Comparison of ENCODE assay signal across 1 cellular context in the genomic region with DNA sequence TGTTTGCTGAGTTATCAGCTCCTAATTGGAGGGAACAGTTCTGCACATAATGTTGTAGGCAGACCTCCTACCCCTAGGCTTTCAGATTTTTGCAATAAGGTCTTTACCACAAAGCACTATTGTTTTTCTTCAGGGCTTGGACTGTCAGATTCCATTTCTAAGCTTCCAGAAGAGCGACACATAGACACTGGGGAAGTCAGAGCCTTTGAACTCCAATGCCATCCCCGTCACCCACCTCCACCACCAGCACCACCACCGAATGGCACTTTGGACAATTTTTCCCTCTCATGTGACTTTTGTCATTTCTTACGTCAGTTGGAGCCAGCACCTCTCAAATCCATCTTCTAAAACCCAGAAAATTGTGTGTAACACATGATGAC.
A peak's percentile ranks its signal among the peaks of the same experiment; 100 is the strongest.
TF ChIP-seq lines count a peak whose summit lies in the region.

No MANE protein-coding gene starts in this region.

TF ChIP-seq in HepG2, 621 proteins besides CTCF, POLR2A, EP300 and RAD21 (continued from another document and continues in another):
- TF ChIP-seq BHLHE40 (IDR thresholded peaks at IDR 0.05; ENCODE audit: low read length) (0 out of 2 replicates have a peak, but pooled peaks have one; percentile 4), POLR2AphosphoS5 (IDR thresholded peaks at IDR 0.05; ENCODE audit: low read depth, low read length) (peak; percentile 29; the same call in 1 of the 2 replicates), HOXA5 (CRISPR knock-in tag; IDR thresholded peaks at IDR 0.05) (no peak), SALL1 (CRISPR knock-in tag; IDR thresholded peaks at IDR 0.05) (peak; percentile 68), ZNF557 (CRISPR knock-in tag; IDR thresholded peaks at IDR 0.05) (no peak), NFKB2 (CRISPR knock-in tag; IDR thresholded peaks at IDR 0.05; ENCODE audit: borderline replicate concordance) (no peak), ZFP62 (CRISPR knock-in tag; IDR thresholded peaks at IDR 0.05) (no peak), POLR2G (IDR thresholded peaks at IDR 0.05; ENCODE audit: low read depth, low read length) (peak; percentile 68), ZNF546 (CRISPR knock-in tag; conservative IDR thresholded peaks at IDR 0.05) (no peak), ZNF124 (CRISPR knock-in tag; IDR thresholded peaks at IDR 0.05) (no peak), ZFY (CRISPR knock-in tag; IDR thresholded peaks at IDR 0.05) (0 out of 2 replicates have a peak, but pooled peaks have one; percentile 17), ZNF772 (CRISPR knock-in tag; IDR thresholded peaks at IDR 0.05) (peak; percentile 53; the same call in 1 of the 2 replicates), SMC3 (IDR thresholded peaks at IDR 0.05; ENCODE audit: low read length) (no peak), ZNF24 (IDR thresholded peaks at IDR 0.05) (no peak), ZNF20 (CRISPR knock-in tag; IDR thresholded peaks at IDR 0.05) (no peak), PPARG (CRISPR knock-in tag; conservative IDR thresholded peaks at IDR 0.05) (peak; percentile 88; the same call in 1 of the 2 replicates), TOPORS (CRISPR knock-in tag; IDR thresholded peaks at IDR 0.05) (no peak), GATA4 (IDR thresholded peaks at IDR 0.05; ENCODE audit: borderline replicate concordance, low read depth) (no peak), ZNF792 (CRISPR knock-in tag; IDR thresholded peaks at IDR 0.05) (no peak), ZNF17 (CRISPR knock-in tag; IDR thresholded peaks at IDR 0.05) (no peak), ZNF136 (CRISPR knock-in tag; IDR thresholded peaks at IDR 0.05; ENCODE audit: low read depth) (no peak), DPF2 (CRISPR knock-in tag; IDR thresholded peaks at IDR 0.05; ENCODE audit: borderline replicate concordance, low read depth) (0 out of 2 replicates have a peak, but pooled peaks have one; percentile 15), MAFF (IDR thresholded peaks at IDR 0.05; ENCODE audit: low read depth, low read length) (no peak), ZBTB21 (CRISPR knock-in tag; IDR thresholded peaks at IDR 0.05) (peak; percentile 43; the same call in 1 of the 2 replicates), RARA (CRISPR knock-in tag; IDR thresholded peaks at IDR 0.05) (0 out of 2 replicates have a peak, but pooled peaks have one; percentile 38), HDAC2 (CRISPR knock-in tag; IDR thresholded peaks at IDR 0.05) (peak; percentile 52; the same call in 1 of the 2 replicates), ATF7 (IDR thresholded peaks at IDR 0.05) (no peak), ATF7 (CRISPR knock-in tag; IDR thresholded peaks at IDR 0.05) (no peak), CHD4 (IDR thresholded peaks at IDR 0.05; ENCODE audit: borderline replicate concordance, low read length) (peak; percentile 11; the same call in 1 of the 2 replicates), GATAD2A (CRISPR knock-in tag; IDR thresholded peaks at IDR 0.05) (peak; percentile 78), ERF (CRISPR knock-in tag; IDR thresholded peaks at IDR 0.05) (no peak), ZNF790 (CRISPR knock-in tag; IDR thresholded peaks at IDR 0.05; ENCODE audit: borderline replicate concordance) (no peak), ZNF549 (CRISPR knock-in tag; IDR thresholded peaks at IDR 0.05) (no peak), ZNF563 (CRISPR knock-in tag; IDR thresholded peaks at IDR 0.05) (no peak), ZNF749 (CRISPR knock-in tag; IDR thresholded peaks at IDR 0.05; ENCODE audit: borderline replicate concordance) (no peak), FLYWCH1 (CRISPR knock-in tag; IDR thresholded peaks at IDR 0.05) (no peak), SOX6 (IDR thresholded peaks at IDR 0.05) (no peak), SOX6 (CRISPR knock-in tag; IDR thresholded peaks at IDR 0.05) (peak; percentile 77), KLF13 (CRISPR knock-in tag; IDR thresholded peaks at IDR 0.05) (no peak), ASH2L (IDR thresholded peaks at IDR 0.05; ENCODE audit: insufficient read length, low read depth, low read length) (peak; percentile 53), MBD4 (IDR thresholded peaks at IDR 0.05; ENCODE audit: borderline replicate concordance, low read length) (no peak), ZFP90 (CRISPR knock-in tag; IDR thresholded peaks at IDR 0.05; ENCODE audit: borderline replicate concordance) (0 out of 2 replicates have a peak, but pooled peaks have one; percentile 45), SAP130 (CRISPR knock-in tag; IDR thresholded peaks at IDR 0.05; ENCODE audit: low read depth) (peak; percentile 82), RFX1 (IDR thresholded peaks at IDR 0.05) (no peak), CREB1 (IDR thresholded peaks at IDR 0.05) (peak; percentile 63), CREB1 (CRISPR knock-in tag; IDR thresholded peaks at IDR 0.05) (peak; percentile 56), ZNF484 (CRISPR knock-in tag; IDR thresholded peaks at IDR 0.05; ENCODE audit: borderline replicate concordance, low read depth) (no peak), ZBTB7A (CRISPR knock-in tag; IDR thresholded peaks at IDR 0.05) (0 out of 2 replicates have a peak, but pooled peaks have one; percentile 22), CEBPB (IDR thresholded peaks at IDR 0.05; ENCODE audit: borderline replicate concordance, low read depth, low read length) (0 out of 2 replicates have a peak, but pooled peaks have one; percentile 33), SP2 (CRISPR knock-in tag; IDR thresholded peaks at IDR 0.05) (no peak), SIN3A (IDR thresholded peaks at IDR 0.05; ENCODE audit: borderline replicate concordance, low read depth, low read length) (no peak), YEATS4 (CRISPR knock-in tag; IDR thresholded peaks at IDR 0.05; ENCODE audit: borderline replicate concordance) (no peak), RBFOX2 (IDR thresholded peaks at IDR 0.05; ENCODE audit: low read depth, low read length) (peak; percentile 41)
- TF ChIP-seq, protein P1, sequence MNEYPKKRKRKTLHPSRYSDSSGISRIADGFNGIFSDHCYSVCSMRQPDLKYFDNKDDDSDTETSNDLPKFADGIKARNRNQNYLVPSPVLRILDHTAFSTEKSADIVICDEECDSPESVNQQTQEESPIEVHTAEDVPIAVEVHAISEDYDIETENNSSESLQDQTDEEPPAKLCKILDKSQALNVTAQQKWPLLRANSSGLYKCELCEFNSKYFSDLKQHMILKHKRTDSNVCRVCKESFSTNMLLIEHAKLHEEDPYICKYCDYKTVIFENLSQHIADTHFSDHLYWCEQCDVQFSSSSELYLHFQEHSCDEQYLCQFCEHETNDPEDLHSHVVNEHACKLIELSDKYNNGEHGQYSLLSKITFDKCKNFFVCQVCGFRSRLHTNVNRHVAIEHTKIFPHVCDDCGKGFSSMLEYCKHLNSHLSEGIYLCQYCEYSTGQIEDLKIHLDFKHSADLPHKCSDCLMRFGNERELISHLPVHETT (CRISPR knock-in tag; conservative IDR thresholded peaks at IDR 0.05): no peak
- TF ChIP-seq, protein P2, sequence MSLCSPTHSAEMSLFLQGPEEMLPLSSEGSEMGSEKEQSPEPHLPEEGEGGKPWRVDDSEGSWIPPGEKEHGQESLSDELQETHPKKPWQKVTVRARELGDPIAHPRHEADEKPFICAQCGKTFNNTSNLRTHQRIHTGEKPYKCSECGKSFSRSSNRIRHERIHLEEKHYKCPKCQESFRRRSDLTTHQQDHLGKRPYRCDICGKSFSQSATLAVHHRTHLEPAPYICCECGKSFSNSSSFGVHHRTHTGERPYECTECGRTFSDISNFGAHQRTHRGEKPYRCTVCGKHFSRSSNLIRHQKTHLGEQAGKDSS (CRISPR knock-in tag; IDR thresholded peaks at IDR 0.05; ENCODE audit: borderline replicate concordance, low read depth): no peak
- TF ChIP-seq, protein P3, sequence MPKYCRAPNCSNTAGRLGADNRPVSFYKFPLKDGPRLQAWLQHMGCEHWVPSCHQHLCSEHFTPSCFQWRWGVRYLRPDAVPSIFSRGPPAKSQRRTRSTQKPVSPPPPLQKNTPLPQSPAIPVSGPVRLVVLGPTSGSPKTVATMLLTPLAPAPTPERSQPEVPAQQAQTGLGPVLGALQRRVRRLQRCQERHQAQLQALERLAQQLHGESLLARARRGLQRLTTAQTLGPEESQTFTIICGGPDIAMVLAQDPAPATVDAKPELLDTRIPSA (CRISPR knock-in tag; IDR thresholded peaks at IDR 0.05; ENCODE audit: borderline replicate concordance): no peak
- TF ChIP-seq, protein P4, sequence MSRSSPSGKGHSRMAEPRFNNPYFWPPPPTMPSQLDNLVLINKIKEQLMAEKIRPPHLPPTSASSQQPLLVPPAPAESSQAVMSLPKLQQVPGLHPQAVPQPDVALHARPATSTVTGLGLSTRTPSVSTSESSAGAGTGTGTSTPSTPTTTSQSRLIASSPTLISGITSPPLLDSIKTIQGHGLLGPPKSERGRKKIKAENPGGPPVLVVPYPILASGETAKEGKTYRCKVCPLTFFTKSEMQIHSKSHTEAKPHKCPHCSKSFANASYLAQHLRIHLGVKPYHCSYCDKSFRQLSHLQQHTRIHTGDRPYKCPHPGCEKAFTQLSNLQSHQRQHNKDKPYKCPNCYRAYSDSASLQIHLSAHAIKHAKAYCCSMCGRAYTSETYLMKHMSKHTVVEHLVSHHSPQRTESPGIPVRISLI (CRISPR knock-in tag; IDR thresholded peaks at IDR 0.05; ENCODE audit: borderline replicate concordance): peak; percentile 52; the same call in 1 of the 2 replicates
- TF ChIP-seq, protein P5, sequence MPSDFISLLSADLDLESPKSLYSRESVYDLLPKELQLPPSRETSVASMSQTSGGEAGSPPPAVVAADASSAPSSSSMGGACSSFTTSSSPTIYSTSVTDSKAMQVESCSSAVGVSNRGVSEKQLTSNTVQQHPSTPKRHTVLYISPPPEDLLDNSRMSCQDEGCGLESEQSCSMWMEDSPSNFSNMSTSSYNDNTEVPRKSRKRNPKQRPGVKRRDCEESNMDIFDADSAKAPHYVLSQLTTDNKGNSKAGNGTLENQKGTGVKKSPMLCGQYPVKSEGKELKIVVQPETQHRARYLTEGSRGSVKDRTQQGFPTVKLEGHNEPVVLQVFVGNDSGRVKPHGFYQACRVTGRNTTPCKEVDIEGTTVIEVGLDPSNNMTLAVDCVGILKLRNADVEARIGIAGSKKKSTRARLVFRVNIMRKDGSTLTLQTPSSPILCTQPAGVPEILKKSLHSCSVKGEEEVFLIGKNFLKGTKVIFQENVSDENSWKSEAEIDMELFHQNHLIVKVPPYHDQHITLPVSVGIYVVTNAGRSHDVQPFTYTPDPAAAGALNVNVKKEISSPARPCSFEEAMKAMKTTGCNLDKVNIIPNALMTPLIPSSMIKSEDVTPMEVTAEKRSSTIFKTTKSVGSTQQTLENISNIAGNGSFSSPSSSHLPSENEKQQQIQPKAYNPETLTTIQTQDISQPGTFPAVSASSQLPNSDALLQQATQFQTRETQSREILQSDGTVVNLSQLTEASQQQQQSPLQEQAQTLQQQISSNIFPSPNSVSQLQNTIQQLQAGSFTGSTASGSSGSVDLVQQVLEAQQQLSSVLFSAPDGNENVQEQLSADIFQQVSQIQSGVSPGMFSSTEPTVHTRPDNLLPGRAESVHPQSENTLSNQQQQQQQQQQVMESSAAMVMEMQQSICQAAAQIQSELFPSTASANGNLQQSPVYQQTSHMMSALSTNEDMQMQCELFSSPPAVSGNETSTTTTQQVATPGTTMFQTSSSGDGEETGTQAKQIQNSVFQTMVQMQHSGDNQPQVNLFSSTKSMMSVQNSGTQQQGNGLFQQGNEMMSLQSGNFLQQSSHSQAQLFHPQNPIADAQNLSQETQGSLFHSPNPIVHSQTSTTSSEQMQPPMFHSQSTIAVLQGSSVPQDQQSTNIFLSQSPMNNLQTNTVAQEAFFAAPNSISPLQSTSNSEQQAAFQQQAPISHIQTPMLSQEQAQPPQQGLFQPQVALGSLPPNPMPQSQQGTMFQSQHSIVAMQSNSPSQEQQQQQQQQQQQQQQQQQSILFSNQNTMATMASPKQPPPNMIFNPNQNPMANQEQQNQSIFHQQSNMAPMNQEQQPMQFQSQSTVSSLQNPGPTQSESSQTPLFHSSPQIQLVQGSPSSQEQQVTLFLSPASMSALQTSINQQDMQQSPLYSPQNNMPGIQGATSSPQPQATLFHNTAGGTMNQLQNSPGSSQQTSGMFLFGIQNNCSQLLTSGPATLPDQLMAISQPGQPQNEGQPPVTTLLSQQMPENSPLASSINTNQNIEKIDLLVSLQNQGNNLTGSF (CRISPR knock-in tag; IDR thresholded peaks at IDR 0.05): no peak
- TF ChIP-seq, protein P6, sequence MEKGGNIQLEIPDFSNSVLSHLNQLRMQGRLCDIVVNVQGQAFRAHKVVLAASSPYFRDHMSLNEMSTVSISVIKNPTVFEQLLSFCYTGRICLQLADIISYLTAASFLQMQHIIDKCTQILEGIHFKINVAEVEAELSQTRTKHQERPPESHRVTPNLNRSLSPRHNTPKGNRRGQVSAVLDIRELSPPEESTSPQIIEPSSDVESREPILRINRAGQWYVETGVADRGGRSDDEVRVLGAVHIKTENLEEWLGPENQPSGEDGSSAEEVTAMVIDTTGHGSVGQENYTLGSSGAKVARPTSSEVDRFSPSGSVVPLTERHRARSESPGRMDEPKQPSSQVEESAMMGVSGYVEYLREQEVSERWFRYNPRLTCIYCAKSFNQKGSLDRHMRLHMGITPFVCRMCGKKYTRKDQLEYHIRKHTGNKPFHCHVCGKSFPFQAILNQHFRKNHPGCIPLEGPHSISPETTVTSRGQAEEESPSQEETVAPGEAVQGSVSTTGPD (CRISPR knock-in tag; IDR thresholded peaks at IDR 0.05): peak; percentile 53; the same call in 1 of the 2 replicates
- TF ChIP-seq, protein P7, sequence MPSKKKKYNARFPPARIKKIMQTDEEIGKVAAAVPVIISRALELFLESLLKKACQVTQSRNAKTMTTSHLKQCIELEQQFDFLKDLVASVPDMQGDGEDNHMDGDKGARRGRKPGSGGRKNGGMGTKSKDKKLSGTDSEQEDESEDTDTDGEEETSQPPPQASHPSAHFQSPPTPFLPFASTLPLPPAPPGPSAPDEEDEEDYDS (CRISPR knock-in tag; IDR thresholded peaks at IDR 0.05): peak; percentile 42; the same call in 1 of the 2 replicates
- TF ChIP-seq, protein P8, sequence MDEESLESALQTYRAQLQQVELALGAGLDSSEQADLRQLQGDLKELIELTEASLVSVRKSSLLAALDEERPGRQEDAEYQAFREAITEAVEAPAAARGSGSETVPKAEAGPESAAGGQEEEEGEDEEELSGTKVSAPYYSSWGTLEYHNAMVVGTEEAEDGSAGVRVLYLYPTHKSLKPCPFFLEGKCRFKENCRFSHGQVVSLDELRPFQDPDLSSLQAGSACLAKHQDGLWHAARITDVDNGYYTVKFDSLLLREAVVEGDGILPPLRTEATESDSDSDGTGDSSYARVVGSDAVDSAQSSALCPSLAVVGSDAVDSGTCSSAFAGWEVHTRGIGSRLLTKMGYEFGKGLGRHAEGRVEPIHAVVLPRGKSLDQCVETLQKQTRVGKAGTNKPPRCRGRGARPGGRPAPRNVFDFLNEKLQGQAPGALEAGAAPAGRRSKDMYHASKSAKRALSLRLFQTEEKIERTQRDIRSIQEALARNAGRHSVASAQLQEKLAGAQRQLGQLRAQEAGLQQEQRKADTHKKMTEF (CRISPR knock-in tag; IDR thresholded peaks at IDR 0.05): peak; percentile 48
- TF ChIP-seq, protein P9, sequence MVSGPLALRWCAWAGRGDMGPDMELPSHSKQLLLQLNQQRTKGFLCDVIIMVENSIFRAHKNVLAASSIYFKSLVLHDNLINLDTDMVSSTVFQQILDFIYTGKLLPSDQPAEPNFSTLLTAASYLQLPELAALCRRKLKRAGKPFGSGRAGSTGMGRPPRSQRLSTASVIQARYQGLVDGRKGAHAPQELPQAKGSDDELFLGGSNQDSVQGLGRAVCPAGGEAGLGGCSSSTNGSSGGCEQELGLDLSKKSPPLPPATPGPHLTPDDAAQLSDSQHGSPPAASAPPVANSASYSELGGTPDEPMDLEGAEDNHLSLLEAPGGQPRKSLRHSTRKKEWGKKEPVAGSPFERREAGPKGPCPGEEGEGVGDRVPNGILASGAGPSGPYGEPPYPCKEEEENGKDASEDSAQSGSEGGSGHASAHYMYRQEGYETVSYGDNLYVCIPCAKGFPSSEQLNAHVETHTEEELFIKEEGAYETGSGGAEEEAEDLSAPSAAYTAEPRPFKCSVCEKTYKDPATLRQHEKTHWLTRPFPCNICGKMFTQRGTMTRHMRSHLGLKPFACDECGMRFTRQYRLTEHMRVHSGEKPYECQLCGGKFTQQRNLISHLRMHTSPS (CRISPR knock-in tag; IDR thresholded peaks at IDR 0.05; ENCODE audit: low read depth): peak; percentile 75
